16 cellular contexts compared by ENCODE assay signal in the genomic region with DNA sequence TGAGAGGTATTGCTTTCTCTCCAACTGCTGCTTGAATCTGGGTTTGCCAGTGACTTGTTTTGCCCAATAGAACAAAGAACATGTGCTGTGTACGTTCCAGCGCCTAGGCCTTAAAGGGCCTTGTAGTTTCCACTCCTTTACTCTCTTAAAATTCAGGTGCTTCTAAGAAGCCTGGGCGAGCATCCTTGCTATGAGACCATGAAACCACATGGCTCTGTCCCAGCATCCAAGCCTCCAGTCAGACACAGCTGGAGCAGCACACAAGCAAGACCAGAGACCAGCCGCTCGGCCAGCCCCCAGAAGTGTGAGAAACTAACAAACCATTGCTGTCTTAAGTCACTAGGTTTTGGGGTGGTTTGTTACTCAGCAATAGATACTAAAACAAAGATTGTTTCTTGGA. TPM values are rescaled to one million over a fixed set of nuclear protein-coding genes. Genes with fewer than 3 reads are reported as not detected.
DNase-seq lines count a peak whose midpoint lies in the region; ATAC-seq and TF ChIP-seq lines count a peak whose summit lies in the region.
"Had no signal": no experiment of that assay in that cellular context is flagged by ENCODE, and none has a peak within 500 bp of the region (broad histone marks: within the 10 kb centered on the region; RNA-seq: fewer than 3 reads in every experiment).

No MANE protein-coding gene starts in this region.

- H3K36me3 Mint-ChIP-seq in nephron progenitor cell (ENCODE audit: low read depth) (peaks cover 16% of the 10 kb centered on the region), Calu3 (ENCODE audit: insufficient read depth, unreplicated experiment) (no peaks in the 10 kb centered on the region)
- H3K36me3 Mint-ChIP-seq: WTC11 had no signal

- H3K27me3 Mint-ChIP-seq in nephron progenitor cell (ENCODE audit: low read depth, poor library complexity) (no peaks in the 10 kb centered on the region), Calu3 (ENCODE audit: unreplicated experiment) (peaks cover 26% of the 10 kb centered on the region)
- H3K27me3 Mint-ChIP-seq: activated T-cell treated with anti-CD3 and anti-CD28 coated beads, Interleukin-2, amount 50 U/mL, for 24 hours had no signal

- intact Hi-C loops in heart right ventricle (cut with DNase I) (loop anchor here in 8 of 10 donors (2.0 to 10.0 kb wide), 6 partner anchors 82 to 202 kb away; no protein-coding TSS in a partner anchor), Right ventricle myocardium inferior (cut with DNase I) (no loop called here), uterus (cut with DNase I; ENCODE audit: low total_unique reads) (loop anchor here (5.0 kb wide), 1 partner anchor 92 kb away; no protein-coding TSS in a partner anchor), Calu3 (cut with micrococcal nuclease; ENCODE audit: unreplicated experiment) (loop anchor here (5.0 kb wide), 1 partner anchor 202 kb away; no protein-coding TSS in a partner anchor)

- H3K27me3 ChIP-seq in heart right ventricle: no peaks in the 10 kb centered on the region
- no peaks in the 10 kb centered on the region for H3K27me3 ChIP-seq in uterus
- H3K27me3 ChIP-seq: brain microvascular endothelial cell, SJCRH30 had no signal

- peak overlapping the region in 9 of 10 donors; percentile 33 to 96 (median 91) for H3K27ac ChIP-seq in heart right ventricle
- H3K27ac ChIP-seq in uterus: peak overlapping the region; percentile 98 to 99
- H3K27ac ChIP-seq: brain microvascular endothelial cell, SJCRH30 had no signal

- WGBS in heart right ventricle, 2 donors: 83 to 91% methylated on average over 5 of the region's 5 CpGs

- H3K9me3 ChIP-seq in heart right ventricle: no peaks in the 10 kb centered on the region
- H3K9me3 ChIP-seq in uterus: no peaks in the 10 kb centered on the region
- H3K9me3 ChIP-seq: SJCRH30 had no signal

- no peak overlapping the region for H3K4me3 ChIP-seq in heart right ventricle
- H3K4me3 ChIP-seq in uterus: no peak overlapping the region
- H3K4me3 ChIP-seq: SJCRH30 had no signal

- CTCF ChIA-PET in Calu3 (lab: Charles Lee): interaction anchor here (1.4 kb wide), 1 partner anchor 92 kb away, joined by 6 read pairs; no protein-coding TSS in a partner anchor

- DNase-seq in heart right ventricle (no peak), Right ventricle myocardium inferior (ENCODE audit: missing footprints) (no peak), cerebellar cortex (ENCODE audit: low spot score) (peak; percentile 22), nephron progenitor cell (no peak), uterus (no peak), Calu3 (no peak)
- DNase-seq in stimulated activated CD4-positive, alpha-beta T cell treated with anti-CD3 and anti-CD28 coated beads, Interleukin-1b, Interleukin-23, amount 100 ng/mL, for 48 hours: no peak
- no peak for DNase-seq in activated CD8-positive, alpha-beta memory T cell treated with anti-CD3 and anti-CD28 coated beads for 24 hours
- DNase-seq: activated T-cell treated with anti-CD3 and anti-CD28 coated beads, Interleukin-2, amount 50 U/mL, for 24 hours; brain microvascular endothelial cell; DND-41; NCI-H510A; SJCRH30; stimulated activated naive CD4-positive, alpha-beta T cell treated with Interleukin-2 at 50 U/mL for 16 hours had no signal

- no TSS peak for BruUV-seq in Calu3 (replicated peaks; lab: Mats Ljungman, UMichigan)

- no peak for TF ChIP-seq POLR2A in uterus (IDR thresholded peaks at IDR 0.05)

- H3K9me3 Mint-ChIP-seq in nephron progenitor cell: no peaks in the 10 kb centered on the region
- H3K9me3 Mint-ChIP-seq in Calu3 (ENCODE audit: low read depth, unreplicated experiment): no peaks in the 10 kb centered on the region
- H3K9me3 Mint-ChIP-seq: activated T-cell treated with anti-CD3 and anti-CD28 coated beads, Interleukin-2, amount 50 U/mL, for 24 hours; WTC11 had no signal

- H3K4me3 Mint-ChIP-seq in nephron progenitor cell: no peak overlapping the region
- H3K4me3 Mint-ChIP-seq in Calu3 (ENCODE audit: low read depth, unreplicated experiment): no peak overlapping the region
- H3K4me3 Mint-ChIP-seq: activated T-cell treated with anti-CD3 and anti-CD28 coated beads, Interleukin-2, amount 50 U/mL, for 24 hours; WTC11 had no signal

- ATAC-seq in heart right ventricle (no peak), Right ventricle myocardium inferior (no peak)
- ATAC-seq: esophagus mucosa, WTC11 had no signal

- H3K4me1 Mint-ChIP-seq in nephron progenitor cell: peaks cover 69% of the 10 kb centered on the region
- peaks cover 8% of the 10 kb centered on the region for H3K4me1 Mint-ChIP-seq in Calu3 (ENCODE audit: low read depth, unreplicated experiment)

- H3K36me3 ChIP-seq in heart right ventricle (peaks cover 0 to 13% (median 0%) of the 10 kb centered on the region in 9 donors), uterus (no peaks in the 10 kb centered on the region)

- peaks cover 10 to 69% (median 37%) of the 10 kb centered on the region in 9 donors for H3K4me1 ChIP-seq in heart right ventricle
- H3K4me1 ChIP-seq in uterus: peaks cover 0 to 17% of the 10 kb centered on the region in 2 donors

- TF ChIP-seq CTCF in heart right ventricle (IDR thresholded peaks at IDR 0.05) (no peak), nephron progenitor cell (IDR thresholded peaks at IDR 0.05) (no peak), uterus (IDR thresholded peaks at IDR 0.05) (no peak), Calu3 (IDR thresholded peaks at IDR 0.05; ENCODE audit: unreplicated experiment) (no peak)

- H3K27ac Mint-ChIP-seq in nephron progenitor cell: peak overlapping the region; percentile 40
- no peak overlapping the region for H3K27ac Mint-ChIP-seq in Calu3 (ENCODE audit: unreplicated experiment)
- H3K27ac Mint-ChIP-seq: activated T-cell treated with anti-CD3 and anti-CD28 coated beads, Interleukin-2, amount 50 U/mL, for 24 hours had no signal

RNA-seq across cellular contexts. Expression of gene PLEKHO1, which starts 15.1 kb away (rescaled TPM):
- total RNA-seq in heart right ventricle (10 to 100 TPM; 29.3 to 82.3 (median 56.8) TPM), Right ventricle myocardium inferior (53.2 TPM), uterus (10 to 100 TPM; 18.4 to 95.6 (median 36.2) TPM), Calu3 (2022) (2.0 and 4.2 TPM in 2 replicates)
- 100 to 1,000 TPM; 215 to 221 TPM for polyA plus RNA-seq in heart right ventricle
